ENCODE assay signal across 1 cellular context in the genomic region with DNA sequence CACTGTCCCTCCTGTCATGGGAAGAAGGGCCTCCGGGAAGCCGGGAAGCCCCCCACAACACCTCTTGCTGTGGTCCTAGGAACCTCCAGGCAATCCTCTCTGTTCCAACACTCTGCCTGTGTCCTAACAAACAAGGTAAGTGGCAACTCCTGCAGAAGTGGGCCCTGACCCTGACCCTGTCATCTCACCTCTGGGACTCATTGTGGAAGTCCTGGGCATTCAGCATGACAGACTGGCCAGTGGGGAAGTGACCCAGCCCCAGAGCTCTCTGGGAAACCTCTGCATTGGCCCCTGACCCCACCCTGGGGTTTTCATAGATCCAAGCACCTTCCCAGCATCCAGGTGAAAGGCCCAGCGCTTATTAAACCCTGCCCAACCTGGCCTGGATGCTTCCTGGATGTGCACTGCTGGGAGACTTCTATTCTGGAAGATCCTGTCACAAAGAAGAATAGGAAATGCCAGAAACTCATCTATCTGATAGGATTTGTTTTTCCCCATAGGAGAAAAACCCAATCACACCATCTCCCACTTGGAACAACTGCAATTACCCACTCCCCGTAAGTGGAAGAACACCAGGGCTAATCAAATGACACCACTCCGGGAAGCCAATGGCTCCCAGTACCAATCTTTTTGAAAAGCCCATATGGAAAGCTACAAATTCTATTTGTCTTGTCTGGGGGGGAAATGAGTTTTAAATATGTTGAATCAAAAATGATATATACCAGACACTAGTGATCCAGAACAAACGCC.
TF ChIP-seq lines count a peak whose summit lies in the region.

No MANE protein-coding gene starts in this region.

TF ChIP-seq in GM23338, 12 proteins besides CTCF, POLR2A, EP300 and RAD21 (continued from another document):
- TF ChIP-seq, protein P1, sequence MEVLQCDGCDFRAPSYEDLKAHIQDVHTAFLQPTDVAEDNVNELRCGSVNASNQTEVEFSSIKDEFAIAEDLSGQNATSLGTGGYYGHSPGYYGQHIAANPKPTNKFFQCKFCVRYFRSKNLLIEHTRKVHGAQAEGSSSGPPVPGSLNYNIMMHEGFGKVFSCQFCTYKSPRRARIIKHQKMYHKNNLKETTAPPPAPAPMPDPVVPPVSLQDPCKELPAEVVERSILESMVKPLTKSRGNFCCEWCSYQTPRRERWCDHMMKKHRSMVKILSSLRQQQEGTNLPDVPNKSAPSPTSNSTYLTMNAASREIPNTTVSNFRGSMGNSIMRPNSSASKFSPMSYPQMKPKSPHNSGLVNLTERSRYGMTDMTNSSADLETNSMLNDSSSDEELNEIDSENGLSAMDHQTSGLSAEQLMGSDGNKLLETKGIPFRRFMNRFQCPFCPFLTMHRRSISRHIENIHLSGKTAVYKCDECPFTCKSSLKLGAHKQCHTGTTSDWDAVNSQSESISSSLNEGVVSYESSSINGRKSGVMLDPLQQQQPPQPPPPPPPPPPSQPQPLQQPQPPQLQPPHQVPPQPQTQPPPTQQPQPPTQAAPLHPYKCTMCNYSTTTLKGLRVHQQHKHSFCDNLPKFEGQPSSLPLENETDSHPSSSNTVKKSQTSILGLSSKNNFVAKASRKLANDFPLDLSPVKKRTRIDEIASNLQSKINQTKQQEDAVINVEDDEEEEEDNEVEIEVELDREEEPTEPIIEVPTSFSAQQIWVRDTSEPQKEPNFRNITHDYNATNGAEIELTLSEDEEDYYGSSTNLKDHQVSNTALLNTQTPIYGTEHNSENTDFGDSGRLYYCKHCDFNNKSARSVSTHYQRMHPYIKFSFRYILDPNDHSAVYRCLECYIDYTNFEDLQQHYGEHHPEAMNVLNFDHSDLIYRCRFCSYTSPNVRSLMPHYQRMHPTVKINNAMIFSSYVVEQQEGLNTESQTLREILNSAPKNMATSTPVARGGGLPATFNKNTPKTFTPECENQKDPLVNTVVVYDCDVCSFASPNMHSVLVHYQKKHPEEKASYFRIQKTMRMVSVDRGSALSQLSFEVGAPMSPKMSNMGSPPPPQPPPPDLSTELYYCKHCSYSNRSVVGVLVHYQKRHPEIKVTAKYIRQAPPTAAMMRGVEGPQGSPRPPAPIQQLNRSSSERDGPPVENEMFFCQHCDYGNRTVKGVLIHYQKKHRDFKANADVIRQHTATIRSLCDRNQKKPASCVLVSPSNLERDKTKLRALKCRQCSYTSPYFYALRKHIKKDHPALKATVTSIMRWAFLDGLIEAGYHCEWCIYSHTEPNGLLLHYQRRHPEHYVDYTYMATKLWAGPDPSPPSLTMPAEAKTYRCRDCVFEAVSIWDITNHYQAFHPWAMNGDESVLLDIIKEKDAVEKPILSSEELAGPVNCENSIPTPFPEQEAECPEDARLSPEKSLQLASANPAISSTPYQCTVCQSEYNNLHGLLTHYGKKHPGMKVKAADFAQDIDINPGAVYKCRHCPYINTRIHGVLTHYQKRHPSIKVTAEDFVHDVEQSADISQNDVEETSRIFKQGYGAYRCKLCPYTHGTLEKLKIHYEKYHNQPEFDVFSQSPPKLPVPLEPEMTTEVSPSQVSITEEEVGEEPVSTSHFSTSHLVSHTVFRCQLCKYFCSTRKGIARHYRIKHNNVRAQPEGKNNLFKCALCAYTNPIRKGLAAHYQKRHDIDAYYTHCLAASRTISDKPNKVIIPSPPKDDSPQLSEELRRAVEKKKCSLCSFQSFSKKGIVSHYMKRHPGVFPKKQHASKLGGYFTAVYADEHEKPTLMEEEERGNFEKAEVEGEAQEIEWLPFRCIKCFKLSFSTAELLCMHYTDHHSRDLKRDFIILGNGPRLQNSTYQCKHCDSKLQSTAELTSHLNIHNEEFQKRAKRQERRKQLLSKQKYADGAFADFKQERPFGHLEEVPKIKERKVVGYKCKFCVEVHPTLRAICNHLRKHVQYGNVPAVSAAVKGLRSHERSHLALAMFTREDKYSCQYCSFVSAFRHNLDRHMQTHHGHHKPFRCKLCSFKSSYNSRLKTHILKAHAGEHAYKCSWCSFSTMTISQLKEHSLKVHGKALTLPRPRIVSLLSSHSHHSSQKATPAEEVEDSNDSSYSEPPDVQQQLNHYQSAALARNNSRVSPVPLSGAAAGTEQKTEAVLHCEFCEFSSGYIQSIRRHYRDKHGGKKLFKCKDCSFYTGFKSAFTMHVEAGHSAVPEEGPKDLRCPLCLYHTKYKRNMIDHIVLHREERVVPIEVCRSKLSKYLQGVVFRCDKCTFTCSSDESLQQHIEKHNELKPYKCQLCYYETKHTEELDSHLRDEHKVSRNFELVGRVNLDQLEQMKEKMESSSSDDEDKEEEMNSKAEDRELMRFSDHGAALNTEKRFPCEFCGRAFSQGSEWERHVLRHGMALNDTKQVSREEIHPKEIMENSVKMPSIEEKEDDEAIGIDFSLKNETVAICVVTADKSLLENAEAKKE (CRISPR knock-in tag; IDR thresholded peaks at IDR 0.05), result no peak
- TF ChIP-seq, protein P2, sequence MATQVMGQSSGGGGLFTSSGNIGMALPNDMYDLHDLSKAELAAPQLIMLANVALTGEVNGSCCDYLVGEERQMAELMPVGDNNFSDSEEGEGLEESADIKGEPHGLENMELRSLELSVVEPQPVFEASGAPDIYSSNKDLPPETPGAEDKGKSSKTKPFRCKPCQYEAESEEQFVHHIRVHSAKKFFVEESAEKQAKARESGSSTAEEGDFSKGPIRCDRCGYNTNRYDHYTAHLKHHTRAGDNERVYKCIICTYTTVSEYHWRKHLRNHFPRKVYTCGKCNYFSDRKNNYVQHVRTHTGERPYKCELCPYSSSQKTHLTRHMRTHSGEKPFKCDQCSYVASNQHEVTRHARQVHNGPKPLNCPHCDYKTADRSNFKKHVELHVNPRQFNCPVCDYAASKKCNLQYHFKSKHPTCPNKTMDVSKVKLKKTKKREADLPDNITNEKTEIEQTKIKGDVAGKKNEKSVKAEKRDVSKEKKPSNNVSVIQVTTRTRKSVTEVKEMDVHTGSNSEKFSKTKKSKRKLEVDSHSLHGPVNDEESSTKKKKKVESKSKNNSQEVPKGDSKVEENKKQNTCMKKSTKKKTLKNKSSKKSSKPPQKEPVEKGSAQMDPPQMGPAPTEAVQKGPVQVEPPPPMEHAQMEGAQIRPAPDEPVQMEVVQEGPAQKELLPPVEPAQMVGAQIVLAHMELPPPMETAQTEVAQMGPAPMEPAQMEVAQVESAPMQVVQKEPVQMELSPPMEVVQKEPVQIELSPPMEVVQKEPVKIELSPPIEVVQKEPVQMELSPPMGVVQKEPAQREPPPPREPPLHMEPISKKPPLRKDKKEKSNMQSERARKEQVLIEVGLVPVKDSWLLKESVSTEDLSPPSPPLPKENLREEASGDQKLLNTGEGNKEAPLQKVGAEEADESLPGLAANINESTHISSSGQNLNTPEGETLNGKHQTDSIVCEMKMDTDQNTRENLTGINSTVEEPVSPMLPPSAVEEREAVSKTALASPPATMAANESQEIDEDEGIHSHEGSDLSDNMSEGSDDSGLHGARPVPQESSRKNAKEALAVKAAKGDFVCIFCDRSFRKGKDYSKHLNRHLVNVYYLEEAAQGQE (IDR thresholded peaks at IDR 0.05; ENCODE audit: unreplicated experiment), result no peak
- no peak for TF ChIP-seq ZNF331 (CRISPR knock-in tag; IDR thresholded peaks at IDR 0.05; ENCODE audit: low read depth)
- no peak for TF ChIP-seq CREB1 (CRISPR knock-in tag; IDR thresholded peaks at IDR 0.05; ENCODE audit: low read depth)
- TF ChIP-seq NANOG (IDR thresholded peaks at IDR 0.05; ENCODE audit: borderline replicate concordance), result no peak
TF ChIP-seq in GM23338: peak in this region for 0.
